2 cellular contexts compared by ENCODE assay signal in the genomic region with DNA sequence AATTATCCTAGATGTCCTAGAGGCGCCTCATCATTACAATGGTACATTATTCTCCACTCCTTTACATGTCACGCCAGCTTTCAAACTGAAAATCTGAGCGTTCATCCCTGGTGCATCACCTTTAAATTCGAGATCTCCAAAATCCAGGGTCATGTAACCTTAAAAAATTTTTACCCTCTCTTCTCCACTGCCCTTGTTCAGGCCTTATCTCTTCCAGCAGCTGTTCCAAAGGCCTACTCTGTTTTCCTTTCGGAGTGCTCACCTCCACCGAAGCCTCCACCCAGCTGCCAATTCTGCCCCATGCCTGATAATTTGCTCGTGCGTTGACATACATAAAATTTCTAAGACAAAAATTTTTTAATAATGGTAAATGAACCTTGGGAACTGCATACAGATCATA.
TF ChIP-seq lines count a peak whose summit lies in the region.

No MANE protein-coding gene starts in this region.

TF ChIP-seq in SK-N-SH, 30 proteins besides CTCF, POLR2A, EP300 and RAD21 (continued from another document):
- TF ChIP-seq, protein P1, sequence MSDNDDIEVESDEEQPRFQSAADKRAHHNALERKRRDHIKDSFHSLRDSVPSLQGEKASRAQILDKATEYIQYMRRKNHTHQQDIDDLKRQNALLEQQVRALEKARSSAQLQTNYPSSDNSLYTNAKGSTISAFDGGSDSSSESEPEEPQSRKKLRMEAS (IDR thresholded peaks at IDR 0.05; ENCODE audit: low read depth): no peak
- TF ChIP-seq TAF1 (IDR thresholded peaks at IDR 0.05; ENCODE audit: borderline replicate concordance, low read depth, low read length) (no peak), RCOR1 (IDR thresholded peaks at IDR 0.05; ENCODE audit: low read length) (no peak), ELF1 (IDR thresholded peaks at IDR 0.05) (no peak), FOXM1 (IDR thresholded peaks at IDR 0.05; ENCODE audit: low read depth) (no peak), RXRA (IDR thresholded peaks at IDR 0.05; ENCODE audit: borderline replicate concordance, low read depth) (no peak), NRF1 (IDR thresholded peaks at IDR 0.05; ENCODE audit: low read depth, low read length) (no peak), NFIC (IDR thresholded peaks at IDR 0.05; ENCODE audit: borderline replicate concordance) (no peak), FOSL2 (IDR thresholded peaks at IDR 0.05; ENCODE audit: borderline replicate concordance, low read depth) (no peak), FOXJ3 (CRISPR knock-in tag; IDR thresholded peaks at IDR 0.05) (no peak)
- TF ChIP-seq, protein P2, sequence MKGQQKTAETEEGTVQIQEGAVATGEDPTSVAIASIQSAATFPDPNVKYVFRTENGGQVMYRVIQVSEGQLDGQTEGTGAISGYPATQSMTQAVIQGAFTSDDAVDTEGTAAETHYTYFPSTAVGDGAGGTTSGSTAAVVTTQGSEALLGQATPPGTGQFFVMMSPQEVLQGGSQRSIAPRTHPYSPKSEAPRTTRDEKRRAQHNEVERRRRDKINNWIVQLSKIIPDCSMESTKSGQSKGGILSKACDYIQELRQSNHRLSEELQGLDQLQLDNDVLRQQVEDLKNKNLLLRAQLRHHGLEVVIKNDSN (IDR thresholded peaks at IDR 0.05; ENCODE audit: borderline replicate concordance, low read depth): no peak

TF ChIP-seq in SK-N-SH treated with all-trans-retinoic acid at 6 μM for 48 hours, 23 proteins besides CTCF, POLR2A, EP300 and RAD21 (continued from another document):
- TF ChIP-seq, protein P3, sequence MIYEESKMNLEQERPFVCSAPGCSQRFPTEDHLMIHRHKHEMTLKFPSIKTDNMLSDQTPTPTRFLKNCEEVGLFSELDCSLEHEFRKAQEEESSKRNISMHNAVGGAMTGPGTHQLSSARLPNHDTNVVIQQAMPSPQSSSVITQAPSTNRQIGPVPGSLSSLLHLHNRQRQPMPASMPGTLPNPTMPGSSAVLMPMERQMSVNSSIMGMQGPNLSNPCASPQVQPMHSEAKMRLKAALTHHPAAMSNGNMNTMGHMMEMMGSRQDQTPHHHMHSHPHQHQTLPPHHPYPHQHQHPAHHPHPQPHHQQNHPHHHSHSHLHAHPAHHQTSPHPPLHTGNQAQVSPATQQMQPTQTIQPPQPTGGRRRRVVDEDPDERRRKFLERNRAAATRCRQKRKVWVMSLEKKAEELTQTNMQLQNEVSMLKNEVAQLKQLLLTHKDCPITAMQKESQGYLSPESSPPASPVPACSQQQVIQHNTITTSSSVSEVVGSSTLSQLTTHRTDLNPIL (CRISPR knock-in tag; IDR thresholded peaks at IDR 0.05; ENCODE audit: low read depth): no peak
